In genomic region chr10:96415896-96416554, GRCh38 we compare ENCODE assay signal across 2 cellular contexts.
TF ChIP-seq lines count a peak whose summit lies in the region.

No MANE protein-coding gene starts in this region.

TF ChIP-seq in HepG2, 621 proteins besides CTCF, POLR2A, EP300 and RAD21 (continued from another document):
- TF ChIP-seq ZNF549 (CRISPR knock-in tag; IDR thresholded peaks at IDR 0.05): no peak

TF ChIP-seq in WTC11, 78 proteins besides CTCF, POLR2A, EP300 and RAD21 (continued from another document):
- TF ChIP-seq AFF4 (CRISPR knock-in tag; IDR thresholded peaks at IDR 0.05; ENCODE audit: borderline replicate concordance) (no peak), JUN (CRISPR knock-in tag; IDR thresholded peaks at IDR 0.05) (no peak), E2F5 (CRISPR knock-in tag; IDR thresholded peaks at IDR 0.05) (no peak), ZNF423 (CRISPR knock-in tag; IDR thresholded peaks at IDR 0.05) (no peak), NR2C2 (CRISPR knock-in tag; IDR thresholded peaks at IDR 0.05) (no peak), ZNF121 (CRISPR knock-in tag; IDR thresholded peaks at IDR 0.05) (no peak), USF2 (CRISPR knock-in tag; IDR thresholded peaks at IDR 0.05) (no peak), ZNF512 (CRISPR knock-in tag; IDR thresholded peaks at IDR 0.05; ENCODE audit: borderline replicate concordance) (no peak), IRF2 (CRISPR knock-in tag; IDR thresholded peaks at IDR 0.05; ENCODE audit: borderline replicate concordance, low read depth) (no peak), ZNF317 (CRISPR knock-in tag; IDR thresholded peaks at IDR 0.05; ENCODE audit: borderline replicate concordance, low read depth) (no peak), SOX15 (CRISPR knock-in tag; IDR thresholded peaks at IDR 0.05) (no peak), ZNF263 (CRISPR knock-in tag; IDR thresholded peaks at IDR 0.05; ENCODE audit: low read depth) (no peak), USF1 (CRISPR knock-in tag; IDR thresholded peaks at IDR 0.05) (no peak), RELA (CRISPR knock-in tag; IDR thresholded peaks at IDR 0.05; ENCODE audit: borderline replicate concordance) (no peak), IRF1 (CRISPR knock-in tag; IDR thresholded peaks at IDR 0.05) (no peak)
TF ChIP-seq in WTC11: peak in this region for 0.
